In the genomic region with DNA sequence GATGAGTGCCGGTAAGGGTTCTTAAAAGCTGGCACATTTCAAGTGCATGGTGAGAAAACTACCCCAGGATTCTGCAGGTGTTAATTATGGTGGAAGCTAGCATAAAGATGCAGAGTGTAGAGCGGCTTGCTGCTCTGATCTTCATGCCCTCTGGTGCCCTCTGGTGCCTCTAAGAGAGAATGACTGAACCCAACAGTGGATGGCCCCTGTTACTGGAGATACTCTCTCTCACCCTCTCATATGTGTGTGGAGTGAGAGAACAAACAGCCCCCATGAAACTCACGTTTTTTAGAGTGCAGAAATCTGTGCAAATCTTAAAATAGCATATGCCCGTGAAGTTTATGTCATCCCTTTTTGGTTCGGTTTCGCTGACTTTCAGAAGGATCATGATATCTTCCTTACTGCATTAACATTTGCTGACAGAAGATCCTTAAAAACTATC, we compare ENCODE assay signal across 8 cellular contexts.
A peak's percentile ranks its signal among the peaks of the same experiment; 100 is the strongest.
DNase-seq lines count a peak whose midpoint lies in the region; ATAC-seq lines count a peak whose summit lies in the region.

No MANE protein-coding gene starts in this region.

- no peaks in the 10 kb centered on the region for H3K4me1 Mint-ChIP-seq in memory B cell
- no peaks in the 10 kb centered on the region for H3K4me1 Mint-ChIP-seq in stimulated activated memory B cell treated with anti-CD40 and anti-IgM and Interleukin-4, amounts not matched to agents 10 μg/mL and 1 μg/mL and 100 μg/mL, for 72 hours

- no peak overlapping the region for H3K27ac Mint-ChIP-seq in memory B cell
- no peak overlapping the region for H3K27ac Mint-ChIP-seq in stimulated activated memory B cell treated with anti-CD40 and anti-IgM and Interleukin-4, amounts not matched to agents 10 μg/mL and 1 μg/mL and 100 μg/mL, for 72 hours

- peaks cover 10% of the 10 kb centered on the region for H3K27me3 Mint-ChIP-seq in memory B cell
- peaks cover 32% of the 10 kb centered on the region for H3K27me3 Mint-ChIP-seq in stimulated activated memory B cell treated with anti-CD40 and anti-IgM and Interleukin-4, amounts not matched to agents 10 μg/mL and 1 μg/mL and 100 μg/mL, for 72 hours

- peak; percentile 99 for ATAC-seq in GM19372 (IDR thresholded peaks at IDR 0.05; ENCODE audit: low read depth, unreplicated experiment)
- ATAC-seq in HG03354 (IDR thresholded peaks at IDR 0.05; ENCODE audit: poor library complexity, severe bottlenecking, unreplicated experiment), result peak; percentile 100
- peak; percentile 88 for ATAC-seq in memory B cell (ENCODE audit: low read depth)
- ATAC-seq in stimulated activated memory B cell treated with anti-CD40 and anti-IgM and Interleukin-4, amounts not matched to agents 10 μg/mL and 1 μg/mL and 100 μg/mL, for 72 hours, result peak; percentile 79

- DNase-seq in COLO668 (lab: John Stamatoyannopoulos, UW; ENCODE audit: unreplicated experiment), result peak; percentile 65
- peak; percentile 60 for DNase-seq in NCI-H345 (lab: John Stamatoyannopoulos, UW)
- DNase-seq in activated CD4-positive, alpha-beta T cell treated with anti-CD3 and anti-CD28 coated beads for 24 hours (ENCODE audit: low read depth in 2 of 2), result peak; percentile 12 to 31
- DNase-seq in ecto neural progenitor cell (ENCODE audit: low spot score), result peak; percentile 58
- DNase-seq in memory B cell (ENCODE audit: low spot score in 2 of 2), result peak; percentile 25 to 40

- no peaks in the 10 kb centered on the region for H3K9me3 Mint-ChIP-seq in memory B cell
- H3K9me3 Mint-ChIP-seq in stimulated activated memory B cell treated with anti-CD40 and anti-IgM and Interleukin-4, amounts not matched to agents 10 μg/mL and 1 μg/mL and 100 μg/mL, for 72 hours, result no peaks in the 10 kb centered on the region

- no peaks in the 10 kb centered on the region for H3K36me3 Mint-ChIP-seq in memory B cell
- no peaks in the 10 kb centered on the region for H3K36me3 Mint-ChIP-seq in stimulated activated memory B cell treated with anti-CD40 and anti-IgM and Interleukin-4, amounts not matched to agents 10 μg/mL and 1 μg/mL and 100 μg/mL, for 72 hours

- H3K4me3 Mint-ChIP-seq in memory B cell, result no peak overlapping the region
- no peak overlapping the region for H3K4me3 Mint-ChIP-seq in stimulated activated memory B cell treated with anti-CD40 and anti-IgM and Interleukin-4, amounts not matched to agents 10 μg/mL and 1 μg/mL and 100 μg/mL, for 72 hours

Comparison
In these comparisons a context has a peak if more than half of its experiments do, and no peak if none do; other contexts are left out.
1. Peak in every context shown above with its lines: DNase-seq and ATAC-seq.